9 cellular contexts compared by ENCODE assay signal in the genomic region with DNA sequence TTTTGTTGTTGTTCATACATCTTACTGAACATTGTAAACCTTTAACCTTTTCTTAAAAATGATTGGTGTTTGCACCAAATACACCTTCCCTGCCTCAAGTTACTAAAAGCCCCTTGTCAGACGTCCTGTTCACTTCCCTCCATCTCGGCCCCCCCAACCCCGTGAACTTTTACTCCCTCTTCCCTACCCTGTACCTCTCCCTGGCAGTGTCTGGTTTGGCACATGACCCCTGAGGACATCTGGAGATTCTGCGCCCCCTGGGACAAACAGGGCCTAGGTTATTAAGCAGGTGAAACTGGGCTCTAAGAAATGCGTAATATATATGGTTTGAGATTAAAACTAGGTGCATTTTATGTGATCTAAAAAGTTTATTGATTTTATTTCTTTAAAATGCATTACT. TPM values are rescaled to one million over a fixed set of nuclear protein-coding genes. Genes with fewer than 3 reads are reported as not detected.
DNase-seq lines count a peak whose midpoint lies in the region; ATAC-seq and TF ChIP-seq lines count a peak whose summit lies in the region.
"Had no signal": no experiment of that assay in that cellular context is flagged by ENCODE, and none has a peak within 500 bp of the region (broad histone marks: within the 10 kb centered on the region; RNA-seq: fewer than 3 reads in every experiment).

No MANE protein-coding gene starts in this region.

- peaks cover 5% of the 10 kb centered on the region for H3K36me3 Mint-ChIP-seq in activated naive CD4-positive, alpha-beta T cell treated with anti-CD3 and anti-CD28 coated beads, Interleukin-2, amount 50 U/mL, for 24 hours
- H3K36me3 Mint-ChIP-seq in memory B cell: peaks cover 4% of the 10 kb centered on the region

- H3K27me3 Mint-ChIP-seq in activated naive CD4-positive, alpha-beta T cell treated with anti-CD3 and anti-CD28 coated beads, Interleukin-2, amount 50 U/mL, for 24 hours: no peaks in the 10 kb centered on the region
- H3K27me3 Mint-ChIP-seq in memory B cell: peaks cover 12% of the 10 kb centered on the region

- H3K4me1 Mint-ChIP-seq in activated naive CD4-positive, alpha-beta T cell treated with anti-CD3 and anti-CD28 coated beads, Interleukin-2, amount 50 U/mL, for 24 hours: peaks cover 62% of the 10 kb centered on the region
- peaks cover 24% of the 10 kb centered on the region for H3K4me1 Mint-ChIP-seq in memory B cell

- TF ChIP-seq CTCF in astrocyte of the cerebellum (IDR thresholded peaks at IDR 0.05; ENCODE audit: low read depth, low read length, missing control alignments): no peak
- TF ChIP-seq CTCF in upper lobe of left lung (IDR thresholded peaks at IDR 0.05): no peak

- H3K27ac Mint-ChIP-seq in activated naive CD4-positive, alpha-beta T cell treated with anti-CD3 and anti-CD28 coated beads, Interleukin-2, amount 50 U/mL, for 24 hours: peak overlapping the region; percentile 95
- peak overlapping the region; percentile 80 for H3K27ac Mint-ChIP-seq in memory B cell

- H3K4me1 ChIP-seq in upper lobe of left lung: peaks cover 39 to 52% (median 46%) of the 10 kb centered on the region in 4 donors

- peaks cover 0 to 3% (median 0%) of the 10 kb centered on the region in 4 donors for H3K27me3 ChIP-seq in upper lobe of left lung

- peak overlapping the region in 3 of 4 donors; percentile 94 to 98 (median 96) for H3K27ac ChIP-seq in upper lobe of left lung

- no peak for DNase-seq in activated naive CD4-positive, alpha-beta T cell treated with Interleukin-2 at 50 U/mL for 16 hours
- DNase-seq in astrocyte of the cerebellum (ENCODE audit: low read depth): no peak
- DNase-seq in memory B cell (ENCODE audit: low spot score in 2 of 2): no peak
- no peak for DNase-seq in upper lobe of left lung
- no peak for DNase-seq in COLO829 (ENCODE audit: low spot score)
- DNase-seq: NCI-H2029 treated with DMSO at 0.1 percent for 48 hours had no signal

- no peak for TF ChIP-seq POLR2A in upper lobe of left lung (IDR thresholded peaks at IDR 0.05)

- H3K4me3 ChIP-seq in astrocyte of the cerebellum (ENCODE audit: low read depth, low read length) (peak overlapping the region; percentile 77), upper lobe of left lung (peak overlapping the region in 3 of 4 donors; percentile 77 to 95 (median 81))

- TF ChIP-seq EP300 in upper lobe of left lung (IDR thresholded peaks at IDR 0.05): no peak

- peak overlapping the region; percentile 94 for H3K4me3 Mint-ChIP-seq in activated naive CD4-positive, alpha-beta T cell treated with anti-CD3 and anti-CD28 coated beads, Interleukin-2, amount 50 U/mL, for 24 hours
- H3K4me3 Mint-ChIP-seq in memory B cell: peak overlapping the region; percentile 78

- no peaks in the 10 kb centered on the region for H3K9me3 Mint-ChIP-seq in activated naive CD4-positive, alpha-beta T cell treated with anti-CD3 and anti-CD28 coated beads, Interleukin-2, amount 50 U/mL, for 24 hours
- no peaks in the 10 kb centered on the region for H3K9me3 Mint-ChIP-seq in memory B cell

- 44 to 59% methylated on average over 5 of the region's 5 CpGs for WGBS in upper lobe of left lung, 2 donors

- no peak for ATAC-seq in memory B cell (ENCODE audit: low read depth)
- no peak for ATAC-seq in upper lobe of left lung (ENCODE audit: low FRiP score in 2 of 2)
- ATAC-seq in HG03196 (IDR thresholded peaks at IDR 0.05; ENCODE audit: unreplicated experiment): no peak
- no peak for ATAC-seq in HG03025 (IDR thresholded peaks at IDR 0.05; ENCODE audit: low FRiP score, unreplicated experiment)

- H3K9me3 ChIP-seq in upper lobe of left lung: no peaks in the 10 kb centered on the region

- peaks cover 0 to 5% (median 0%) of the 10 kb centered on the region in 4 donors for H3K36me3 ChIP-seq in upper lobe of left lung

- in situ Hi-C loops in astrocyte of the cerebellum (cut with HindIII; ENCODE audit: low sequenced_read_pairs): no loop called here

RNA-seq across cellular contexts. Expression of a gene that starts 1.4 kb away (rescaled TPM):
- total RNA-seq in upper lobe of left lung: 10 to 100 TPM; 20.5 to 60.8 (median 28.7) TPM
